1 cellular context compared by ENCODE assay signal in genomic region chr16:74368002-74368979, GRCh38.
TF ChIP-seq lines count a peak whose summit lies in the region.
"Not testable (repeated sequence)": the region's sequence is repeated elsewhere in the genome, so short reads cannot be mapped to it uniquely, and the experiment has no call there.

No MANE protein-coding gene starts in this region.

TF ChIP-seq in HepG2, 621 proteins besides CTCF, POLR2A, EP300 and RAD21 (continued from another document and continues in another):
- TF ChIP-seq ZHX2 (IDR thresholded peaks at IDR 0.05; ENCODE audit: low read depth); NONO (IDR thresholded peaks at IDR 0.05); SP1 (IDR thresholded peaks at IDR 0.05): not testable (repeated sequence)
- TF ChIP-seq ZHX2 (CRISPR knock-in tag; IDR thresholded peaks at IDR 0.05; ENCODE audit: borderline replicate concordance) = 0 out of 2 replicates have a peak, but pooled peaks have one; percentile 12
- TF ChIP-seq DR1 (CRISPR knock-in tag; IDR thresholded peaks at IDR 0.05) = peak; percentile 66
- peak; percentile 77 for TF ChIP-seq MXD3 (CRISPR knock-in tag; IDR thresholded peaks at IDR 0.05)
- peak; percentile 36; the same call in 1 of the 2 replicates for TF ChIP-seq TBX3 (IDR thresholded peaks at IDR 0.05; ENCODE audit: borderline replicate concordance)
- 0 out of 2 replicates have a peak, but pooled peaks have one; percentile 35 for TF ChIP-seq NONO (CRISPR knock-in tag; conservative IDR thresholded peaks at IDR 0.05)
- peak; percentile 48 for TF ChIP-seq GABPA (IDR thresholded peaks at IDR 0.05; ENCODE audit: low read depth, low read length)
- TF ChIP-seq GABPA (CRISPR knock-in tag; IDR thresholded peaks at IDR 0.05; ENCODE audit: low read depth) = peak; percentile 83
- peak; percentile 92 for TF ChIP-seq SP1 (CRISPR knock-in tag; IDR thresholded peaks at IDR 0.05)
- peak; percentile 69; the same call in 1 of the 2 replicates for TF ChIP-seq ZBTB2 (CRISPR knock-in tag; IDR thresholded peaks at IDR 0.05; ENCODE audit: low read depth)
- TF ChIP-seq ZNF784 (CRISPR knock-in tag; IDR thresholded peaks at IDR 0.05; ENCODE audit: borderline replicate concordance) = peak; percentile 79; the same call in 1 of the 2 replicates
- 0 out of 2 replicates have a peak, but pooled peaks have one; percentile 10 for TF ChIP-seq JUN (CRISPR knock-in tag; IDR thresholded peaks at IDR 0.05)
- TF ChIP-seq ZFP91 (CRISPR knock-in tag; IDR thresholded peaks at IDR 0.05; ENCODE audit: borderline replicate concordance) = 0 out of 2 replicates have a peak, but pooled peaks have one; percentile 31
- TF ChIP-seq ZFY (CRISPR knock-in tag; IDR thresholded peaks at IDR 0.05) = peak; percentile 74
- peak; percentile 41 for TF ChIP-seq TEAD3 (CRISPR knock-in tag; optimal IDR thresholded peaks at IDR 0.05; ENCODE audit: borderline replicate concordance)
- TF ChIP-seq THAP8 (CRISPR knock-in tag; IDR thresholded peaks at IDR 0.05; ENCODE audit: borderline replicate concordance) = 0 out of 2 replicates have a peak, but pooled peaks have one; percentile 38
- TF ChIP-seq NCOA2 (CRISPR knock-in tag; IDR thresholded peaks at IDR 0.05) = peak; percentile 39; the same call in 1 of the 2 replicates
- peak; percentile 65; the same call in 1 of the 2 replicates for TF ChIP-seq TBX2 (CRISPR knock-in tag; IDR thresholded peaks at IDR 0.05; ENCODE audit: borderline replicate concordance)
- peak; percentile 83 for TF ChIP-seq ZNF574 (CRISPR knock-in tag; IDR thresholded peaks at IDR 0.05)
- 0 out of 2 replicates have a peak, but pooled peaks have one; percentile 14 for TF ChIP-seq ZNF768 (CRISPR knock-in tag; IDR thresholded peaks at IDR 0.05)
- TF ChIP-seq KAT8 (CRISPR knock-in tag; IDR thresholded peaks at IDR 0.05) = peak; percentile 90
- TF ChIP-seq ZNF761 (CRISPR knock-in tag; conservative IDR thresholded peaks at IDR 0.05) = 0 out of 2 replicates have a peak, but pooled peaks have one; percentile 40
- peak; percentile 74; the same call in 1 of the 2 replicates for TF ChIP-seq GLI4 (CRISPR knock-in tag; IDR thresholded peaks at IDR 0.05; ENCODE audit: borderline replicate concordance)
- peak; percentile 22; the same call in 1 of the 2 replicates for TF ChIP-seq THRA (CRISPR knock-in tag; IDR thresholded peaks at IDR 0.05; ENCODE audit: borderline replicate concordance)
- TF ChIP-seq GATAD1 (CRISPR knock-in tag; IDR thresholded peaks at IDR 0.05) = peak; percentile 87
- TF ChIP-seq FOXA3 (CRISPR knock-in tag; IDR thresholded peaks at IDR 0.05) = peak; percentile 60
- TF ChIP-seq ZNF350 (CRISPR knock-in tag; IDR thresholded peaks at IDR 0.05; ENCODE audit: borderline replicate concordance, low read depth) = 0 out of 2 replicates have a peak, but pooled peaks have one; percentile 39
- peak; percentile 97 for TF ChIP-seq NR2C2 (CRISPR knock-in tag; IDR thresholded peaks at IDR 0.05; ENCODE audit: borderline replicate concordance)
- peak; percentile 94; the same call in 1 of the 2 replicates for TF ChIP-seq FOXK1 (CRISPR knock-in tag; IDR thresholded peaks at IDR 0.05; ENCODE audit: borderline replicate concordance, low read depth)
- peak; percentile 85 for TF ChIP-seq TFDP2 (CRISPR knock-in tag; IDR thresholded peaks at IDR 0.05)
- peak; percentile 70 for TF ChIP-seq HNRNPLL (IDR thresholded peaks at IDR 0.05; ENCODE audit: low read depth, low read length, poor library complexity, severe bottlenecking)
- TF ChIP-seq FOXK2 (IDR thresholded peaks at IDR 0.05) = peak; percentile 63
- peak; percentile 82 for TF ChIP-seq DMAP1 (CRISPR knock-in tag; IDR thresholded peaks at IDR 0.05)
- TF ChIP-seq ZNF788 (CRISPR knock-in tag; IDR thresholded peaks at IDR 0.05; ENCODE audit: borderline replicate concordance) = peak; percentile 59; the same call in 1 of the 2 replicates
- peak; percentile 17 for TF ChIP-seq ZNF883 (CRISPR knock-in tag; IDR thresholded peaks at IDR 0.05; ENCODE audit: not compliant biosample characterization)
- TF ChIP-seq KAT7 (CRISPR knock-in tag; IDR thresholded peaks at IDR 0.05; ENCODE audit: borderline replicate concordance) = peak; percentile 67; the same call in 1 of the 2 replicates
- TF ChIP-seq ZNF331 (CRISPR knock-in tag; IDR thresholded peaks at IDR 0.05) = peak; percentile 72
- TF ChIP-seq MNT (IDR thresholded peaks at IDR 0.05) = peak; percentile 96
- peak; percentile 90 for TF ChIP-seq CHD2 (IDR thresholded peaks at IDR 0.05; ENCODE audit: low read depth, low read length)
- 0 out of 2 replicates have a peak, but pooled peaks have one; percentile 30 for TF ChIP-seq ARNT2 (CRISPR knock-in tag; IDR thresholded peaks at IDR 0.05; ENCODE audit: low read depth)
- peak; percentile 68 for TF ChIP-seq RARA (CRISPR knock-in tag; IDR thresholded peaks at IDR 0.05)
- peak; percentile 59 for TF ChIP-seq ZBTB38 (CRISPR knock-in tag; IDR thresholded peaks at IDR 0.05)
- TF ChIP-seq KLF11 (CRISPR knock-in tag; IDR thresholded peaks at IDR 0.05) = 0 out of 2 replicates have a peak, but pooled peaks have one; percentile 24
